In the genomic region with DNA sequence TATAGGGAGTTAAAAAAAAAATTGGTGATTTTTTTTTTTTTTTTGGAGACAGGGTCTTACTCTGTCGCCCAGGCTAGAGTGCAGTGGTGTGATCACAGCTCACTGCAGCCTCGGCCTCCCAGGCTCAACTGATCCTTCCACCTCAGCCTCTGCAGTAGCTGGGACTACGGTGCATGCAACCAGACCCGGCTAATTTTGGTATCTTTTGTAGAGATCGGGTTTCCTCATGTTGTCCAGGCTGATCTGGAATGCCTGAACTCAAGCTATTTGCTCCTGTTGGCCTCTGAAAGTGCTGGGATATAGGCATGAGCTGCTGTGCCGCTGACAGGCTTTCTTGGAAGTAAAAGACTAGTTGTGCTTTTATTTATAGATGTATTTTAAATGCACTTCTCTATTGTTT, we compare ENCODE assay signal across 11 cellular contexts. TPM values are rescaled to one million over a fixed set of nuclear protein-coding genes. Genes with fewer than 3 reads are reported as not detected.
DNase-seq lines count a peak whose midpoint lies in the region; ATAC-seq, FAIRE-seq and TF ChIP-seq lines count a peak whose summit lies in the region.
"Had no signal": no experiment of that assay in that cellular context is flagged by ENCODE, and none has a peak within 500 bp of the region (broad histone marks: within the 10 kb centered on the region; RNA-seq: fewer than 3 reads in every experiment).

No MANE protein-coding gene starts in this region.

- H3K27ac ChIP-seq in PC-9 (no peak overlapping the region), endothelial cell of umbilical vein (ENCODE audit: insufficient read depth, low read depth, low read length) (peak overlapping the region; percentile 4), foreskin keratinocyte (no peak overlapping the region)

- POLR2A ChIA-PET in PC-9 (lab: Charles Lee; ENCODE audit: unreplicated experiment) (interaction anchor here (0.6 kb wide), 1 partner anchor 31 kb away, joined by 3 read pairs; no protein-coding TSS in a partner anchor), endothelial cell of umbilical vein (lab: Charles Lee) (no interaction called here)

- dilution Hi-C loops in endothelial cell of umbilical vein (cut with MboI; ENCODE audit: extremely low pct_ligation_motif_present, low sequenced_read_pairs), result no loop called here

- no peaks in the 10 kb centered on the region for H3K9me3 Mint-ChIP-seq in progenitor cell of endocrine pancreas (ENCODE audit: low read depth)

- no peaks in the 10 kb centered on the region for H3K27me3 ChIP-seq in PC-9 (ENCODE audit: insufficient read depth, low read depth)
- H3K27me3 ChIP-seq in endothelial cell of umbilical vein (ENCODE audit: control insufficient read depth in 2 of 2, insufficient read depth in 2 of 2, low read length in 2 of 2), result no peaks in the 10 kb centered on the region
- no peaks in the 10 kb centered on the region for H3K27me3 ChIP-seq in foreskin keratinocyte

- peaks cover 19% of the 10 kb centered on the region for H3K4me1 Mint-ChIP-seq in progenitor cell of endocrine pancreas (ENCODE audit: low read depth)

- H3K9me2 ChIP-seq in PC-9 (ENCODE audit: insufficient read depth), result no peaks in the 10 kb centered on the region

- H3K4me2 ChIP-seq in PC-9 (0 out of 2 replicates have a peak overlapping the region, but pooled peaks have one; percentile 4), endothelial cell of umbilical vein (ENCODE audit: insufficient read depth, low read length) (peak overlapping the region; percentile 55)

- peak overlapping the region; percentile 74 for H3K27ac Mint-ChIP-seq in progenitor cell of endocrine pancreas

- H3K9me3 ChIP-seq in PC-9 (ENCODE audit: insufficient read depth, low read depth) (no peaks in the 10 kb centered on the region), endothelial cell of umbilical vein (replicated peaks; ENCODE audit: control insufficient read depth, insufficient read depth, low read length) (no peaks in the 10 kb centered on the region)

- DNase-seq in EH (ENCODE audit: low read depth) (peak; percentile 36), PC-9 (no peak), endothelial cell of umbilical vein (ENCODE audit: low read depth, low spot score) (no peak), progenitor cell of endocrine pancreas (ENCODE audit: low spot score, unreplicated experiment) (no peak), inferior parietal cortex (ENCODE audit: extremely low spot score) (no peak), foreskin keratinocyte (no peak)
- DNase-seq: caudate nucleus, OCI-M1 had no signal

- no peaks in the 10 kb centered on the region for H3K9me1 ChIP-seq in endothelial cell of umbilical vein (replicated peaks; ENCODE audit: control insufficient read depth, extremely low read depth, insufficient read depth, low read length)

- peaks cover 9% of the 10 kb centered on the region; the same call in 1 of the 2 replicates for H3K36me3 ChIP-seq in PC-9 (ENCODE audit: low read depth)
- H3K36me3 ChIP-seq in endothelial cell of umbilical vein (ENCODE audit: control insufficient read depth in 2 of 2, extremely low read depth in 1 of 2, insufficient read depth in 2 of 2, low read length in 2 of 2), result peaks cover 0 to 2% of the 10 kb centered on the region in 2 experiments

- no peak for TF ChIP-seq CTCF in PC-9 (conservative IDR thresholded peaks at IDR 0.05)
- no peak for TF ChIP-seq CTCF in endothelial cell of umbilical vein (IDR thresholded peaks at IDR 0.05; ENCODE audit: extremely low read depth in 1 of 2, insufficient read depth in 1 of 2, low read depth in 1 of 2, low read length in 2 of 2)
- TF ChIP-seq CTCF in progenitor cell of endocrine pancreas (IDR thresholded peaks at IDR 0.05; ENCODE audit: unreplicated experiment), result no peak
- TF ChIP-seq CTCF in foreskin keratinocyte (conservative IDR thresholded peaks at IDR 0.05), result no peak

- H3K4me3 ChIP-seq in PC-9, result no peak overlapping the region
- H3K4me3 ChIP-seq in endothelial cell of umbilical vein (replicated peaks in 1 of 3; ENCODE audit: insufficient read depth in 1 of 3, low read depth in 1 of 3, low read length in 3 of 3), result peak overlapping the region in 1 of 3 experiments; percentile 26

- H3K4me3 Mint-ChIP-seq in progenitor cell of endocrine pancreas (ENCODE audit: low read depth), result peak overlapping the region; percentile 42

- ATAC-seq in HG03095 (IDR thresholded peaks at IDR 0.05; ENCODE audit: unreplicated experiment) (no peak), HG02759 (IDR thresholded peaks at IDR 0.05; ENCODE audit: unreplicated experiment) (no peak), foreskin keratinocyte (no peak)

- intact Hi-C loops in PC-9 (cut with micrococcal nuclease; ENCODE audit: unreplicated experiment) (no loop called here), endothelial cell of umbilical vein (cut with micrococcal nuclease) (no loop called here)

- no peak for TF ChIP-seq POLR2A in endothelial cell of umbilical vein (IDR thresholded peaks at IDR 0.05; ENCODE audit: low read depth, low read length)

- H3K27me3 Mint-ChIP-seq in progenitor cell of endocrine pancreas, result no peaks in the 10 kb centered on the region

- CTCF ChIA-PET in PC-9 (lab: Charles Lee) (interaction anchor here (0.7 kb wide), 1 partner anchor 32 kb away, joined by 3 read pairs; no protein-coding TSS in a partner anchor), endothelial cell of umbilical vein (lab: Charles Lee) (interaction anchor here (0.7 to 5.1 kb wide), 7 partner anchors 11 to 361 kb away, joined by 3 to 26 read pairs (median 3); no protein-coding TSS in a partner anchor)

- H3K79me2 ChIP-seq in PC-9 (ENCODE audit: low read depth) (peaks cover 70% of the 10 kb centered on the region), endothelial cell of umbilical vein (ENCODE audit: control insufficient read depth, insufficient read depth, low read length) (peaks cover 73% of the 10 kb centered on the region)

- FAIRE-seq in endothelial cell of umbilical vein (lab: Jason Lieb, UNC), result no peak

- H3K36me3 Mint-ChIP-seq in progenitor cell of endocrine pancreas (ENCODE audit: insufficient read depth), result peaks cover 15% of the 10 kb centered on the region

- H3F3A ChIP-seq in PC-9 (ENCODE audit: insufficient read depth, low read depth), result peaks cover 8% of the 10 kb centered on the region; the same call in 1 of the 2 replicates

- H2AFZ ChIP-seq in PC-9 (no peak overlapping the region), endothelial cell of umbilical vein (ENCODE audit: low read depth, low read length) (no peak overlapping the region)

- H4K20me1 ChIP-seq in PC-9 (ENCODE audit: insufficient read depth) (peaks cover 68% of the 10 kb centered on the region), endothelial cell of umbilical vein (replicated peaks; ENCODE audit: control insufficient read depth, extremely low read depth, insufficient read depth, low read length) (peaks cover 34% of the 10 kb centered on the region)

- H3K9ac ChIP-seq in endothelial cell of umbilical vein (replicated peaks; ENCODE audit: extremely low read depth, insufficient read depth, low read length), result no peak overlapping the region

- BruUV-seq in PC-9 (replicated peaks; lab: Mats Ljungman, UMichigan), result no TSS peak
- BruUV-seq in endothelial cell of umbilical vein (replicated peaks; lab: Mats Ljungman, UMichigan), result no TSS peak

- H3K4me1 ChIP-seq in PC-9 (replicated peaks; ENCODE audit: insufficient read depth), result peaks cover 10% of the 10 kb centered on the region
- peaks cover 28% of the 10 kb centered on the region for H3K4me1 ChIP-seq in endothelial cell of umbilical vein (ENCODE audit: control insufficient read depth, extremely low read depth, insufficient read depth, low read length)
- peaks cover 36% of the 10 kb centered on the region for H3K4me1 ChIP-seq in foreskin keratinocyte

TF ChIP-seq in endothelial cell of umbilical vein, 7 proteins besides CTCF, POLR2A, EP300 and RAD21:
- TF ChIP-seq, protein P1, sequence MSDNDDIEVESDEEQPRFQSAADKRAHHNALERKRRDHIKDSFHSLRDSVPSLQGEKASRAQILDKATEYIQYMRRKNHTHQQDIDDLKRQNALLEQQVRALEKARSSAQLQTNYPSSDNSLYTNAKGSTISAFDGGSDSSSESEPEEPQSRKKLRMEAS (IDR thresholded peaks at IDR 0.05; ENCODE audit: insufficient read depth, insufficient read length), result no peak
- TF ChIP-seq GATA2 (IDR thresholded peaks at IDR 0.05; ENCODE audit: insufficient read depth, insufficient read length, low read depth, low read length) (no peak), EZH2 (IDR thresholded peaks at IDR 0.05; ENCODE audit: borderline replicate concordance, low read depth, low read length, severe bottlenecking) (no peak), POLR2AphosphoS5 (IDR thresholded peaks at IDR 0.05; ENCODE audit: insufficient read depth, low read depth, low read length) (no peak), JUN (IDR thresholded peaks at IDR 0.05; ENCODE audit: borderline replicate concordance, insufficient read depth, insufficient read length, low read depth) (no peak), MYC (IDR thresholded peaks at IDR 0.05; ENCODE audit: low read depth, low read length) (no peak), FOS (IDR thresholded peaks at IDR 0.05; ENCODE audit: borderline replicate concordance, insufficient read depth, low read length) (no peak)

RNA-seq across cellular contexts. Expression of gene CDC42, which starts 3.0 kb away (rescaled TPM):
- total RNA-seq in PC-9 (2021), result 119 and 183 TPM in 2 replicates
- total RNA-seq in endothelial cell of umbilical vein, result 379 and 381 TPM in 2 replicates
- polyA plus RNA-seq in endothelial cell of umbilical vein, result 175 and 199 TPM in 2 replicates
- polyA plus RNA-seq in endothelial cell of umbilical vein (2011; cell fraction: cytosol; rRNA removed), result 259 and 265 TPM in 2 replicates
- polyA plus RNA-seq in endothelial cell of umbilical vein (2011; cell fraction: nucleus; rRNA removed), result 133 and 145 TPM in 2 replicates
- polyA plus RNA-seq in endothelial cell of umbilical vein (2012), result 427 and 679 TPM in 2 replicates
- polyA minus RNA-seq in endothelial cell of umbilical vein, result 398 and 458 TPM in 2 replicates
- polyA minus RNA-seq in endothelial cell of umbilical vein (2011; cell fraction: cytosol; rRNA and poly(A)+ RNA removed), result 88.2 TPM
- 67.2 and 82.6 TPM in 2 replicates for polyA minus RNA-seq in endothelial cell of umbilical vein (2011; cell fraction: nucleus; rRNA and poly(A)+ RNA removed)
- 287 and 288 TPM in 2 replicates for total RNA-seq in progenitor cell of endocrine pancreas
- total RNA-seq in foreskin keratinocyte, result 281 and 301 TPM in 2 replicates
- 190 and 204 TPM in 2 replicates for polyA plus RNA-seq in foreskin keratinocyte

RNA-seq across cellular contexts. Expression of gene CELA3A, which starts 54.0 kb away (rescaled TPM):
- total RNA-seq in PC-9 (2021) (not detected in 2 replicates), endothelial cell of umbilical vein (not detected in 2 replicates), progenitor cell of endocrine pancreas (1.5 and 3.1 TPM in 2 replicates), foreskin keratinocyte (not detected in 2 replicates)
- polyA plus RNA-seq in endothelial cell of umbilical vein (0.35 TPM in 1 of 2 replicates, not detected in the other), foreskin keratinocyte (not detected in 2 replicates)
- 0.16 and 0.43 TPM in 2 replicates for polyA plus RNA-seq in endothelial cell of umbilical vein (2011; cell fraction: cytosol; rRNA removed)
- 0.26 TPM in 1 of 2 replicates, not detected in the other for polyA plus RNA-seq in endothelial cell of umbilical vein (2011; cell fraction: nucleus; rRNA removed)
- polyA plus RNA-seq in endothelial cell of umbilical vein (2012), result not detected in 2 replicates
- polyA minus RNA-seq in endothelial cell of umbilical vein, result not detected in 2 replicates
- not detected for polyA minus RNA-seq in endothelial cell of umbilical vein (2011; cell fraction: cytosol; rRNA and poly(A)+ RNA removed)
- polyA minus RNA-seq in endothelial cell of umbilical vein (2011; cell fraction: nucleus; rRNA and poly(A)+ RNA removed), result not detected in 2 replicates
- total RNA-seq: M059J had no signal
